8 cellular contexts compared by ENCODE assay signal in the genomic region with DNA sequence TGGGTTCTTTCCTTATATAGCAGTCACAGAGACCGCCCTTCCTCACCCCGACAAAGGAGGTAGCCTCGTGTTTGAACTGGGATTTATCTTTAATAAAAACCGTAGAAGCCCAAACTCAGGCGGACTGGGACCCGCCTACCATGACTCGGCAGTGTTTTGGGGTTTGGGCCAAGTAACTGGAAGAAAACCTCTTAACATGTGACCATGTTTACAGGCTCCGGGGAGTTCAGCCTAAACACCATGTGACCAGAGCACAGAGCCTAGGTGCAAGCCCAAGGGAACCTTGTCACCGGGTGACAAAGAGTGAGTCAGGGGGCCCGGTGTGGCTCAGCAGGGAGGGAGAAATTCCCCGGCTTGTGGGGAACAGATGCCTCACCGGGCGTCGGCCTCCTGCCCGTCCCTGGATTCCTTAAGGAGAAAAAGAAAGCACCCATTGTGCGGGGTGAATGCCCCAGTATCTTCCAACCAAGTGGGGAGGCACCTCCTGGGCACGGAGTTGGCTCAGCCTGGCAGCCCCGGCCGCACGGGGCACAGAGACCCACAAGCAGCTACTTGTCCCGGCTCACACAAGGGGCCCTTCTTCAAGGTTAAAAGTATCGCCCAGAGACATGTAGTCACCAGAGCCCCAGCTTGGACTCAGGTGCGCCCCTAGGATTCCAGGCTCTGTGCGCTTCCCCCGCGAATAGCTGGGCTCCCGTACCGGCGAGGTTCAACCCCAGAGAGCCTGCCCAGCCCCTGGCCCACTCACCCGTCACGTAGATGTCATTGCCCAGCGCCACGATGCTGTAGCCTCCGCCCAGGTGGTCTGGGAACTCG. TPM values are rescaled to one million over a fixed set of nuclear protein-coding genes. Genes with fewer than 3 reads are reported as not detected.
DNase-seq lines count a peak whose midpoint lies in the region; ATAC-seq lines count a peak whose summit lies in the region.

No MANE protein-coding gene starts in this region.

- peaks cover 12 to 24% of the 10 kb centered on the region in 2 donors for H3K4me1 ChIP-seq in esophagus (ENCODE audit: control insufficient read depth in 2 of 2, insufficient read depth in 2 of 2, low read length in 1 of 2)
- peaks cover 55% of the 10 kb centered on the region for H3K4me1 ChIP-seq in muscle layer of colon (ENCODE audit: insufficient read depth, low read length)

- H3K4me3 ChIP-seq in esophagus (ENCODE audit: low read depth in 1 of 2, low read length in 2 of 2) (peak overlapping the region; percentile 98), muscle layer of colon (ENCODE audit: low read depth in 1 of 2, low read length in 2 of 2) (peak overlapping the region; percentile 96 to 100)

- no peaks in the 10 kb centered on the region for H3K9me3 Mint-ChIP-seq in activated T-cell treated with anti-CD3 and anti-CD28 coated beads, Interleukin-2, amount 50 U/mL, for 4 hours
- H3K9me3 Mint-ChIP-seq in stimulated activated memory B cell treated with anti-CD40 and anti-IgM and Interleukin-4, amounts not matched to agents 10 μg/mL and 1 μg/mL and 100 μg/mL, for 72 hours, result no peaks in the 10 kb centered on the region

- H3K36me3 ChIP-seq in esophagus (ENCODE audit: control insufficient read depth in 2 of 2, insufficient read depth in 2 of 2, low read length in 1 of 2) (peaks cover 6 to 26% of the 10 kb centered on the region in 2 donors), muscle layer of colon (ENCODE audit: insufficient read depth, low read length) (peaks cover 32% of the 10 kb centered on the region)

- no peaks in the 10 kb centered on the region for H3K27me3 ChIP-seq in esophagus (ENCODE audit: control insufficient read depth in 1 of 2, insufficient read depth in 2 of 2, low read length in 2 of 2)
- no peaks in the 10 kb centered on the region for H3K27me3 ChIP-seq in muscle layer of colon (ENCODE audit: control insufficient read depth in 1 of 2, insufficient read depth in 2 of 2, low read length in 2 of 2)

- H3K27ac ChIP-seq in esophagus (ENCODE audit: low read depth in 2 of 2, low read length in 1 of 2) (peak overlapping the region; percentile 97 to 99), muscle layer of colon (ENCODE audit: low read depth, low read length) (peak overlapping the region; percentile 99)

- H3K4me1 Mint-ChIP-seq in activated T-cell treated with anti-CD3 and anti-CD28 coated beads, Interleukin-2, amount 50 U/mL, for 4 hours (ENCODE audit: low read depth), result peaks cover 48% of the 10 kb centered on the region
- H3K4me1 Mint-ChIP-seq in stimulated activated memory B cell treated with anti-CD40 and anti-IgM and Interleukin-4, amounts not matched to agents 10 μg/mL and 1 μg/mL and 100 μg/mL, for 72 hours, result peaks cover 50% of the 10 kb centered on the region

- H3K4me3 Mint-ChIP-seq in activated T-cell treated with anti-CD3 and anti-CD28 coated beads, Interleukin-2, amount 50 U/mL, for 4 hours, result peak overlapping the region; percentile 95
- peak overlapping the region; percentile 95 for H3K4me3 Mint-ChIP-seq in stimulated activated memory B cell treated with anti-CD40 and anti-IgM and Interleukin-4, amounts not matched to agents 10 μg/mL and 1 μg/mL and 100 μg/mL, for 72 hours

- DNase-seq in GM04503 (ENCODE audit: low read depth), result peak; percentile 85
- DNase-seq in OCI-M1 (lab: John Stamatoyannopoulos, UW), result peak; percentile 97
- peak; percentile 78 for DNase-seq in activated T-cell treated with anti-CD3 and anti-CD28 coated beads, Interleukin-2, amount 50 U/mL, for 4 hours

- H3K27me3 Mint-ChIP-seq in activated T-cell treated with anti-CD3 and anti-CD28 coated beads, Interleukin-2, amount 50 U/mL, for 4 hours (ENCODE audit: low read depth), result no peaks in the 10 kb centered on the region
- H3K27me3 Mint-ChIP-seq in stimulated activated memory B cell treated with anti-CD40 and anti-IgM and Interleukin-4, amounts not matched to agents 10 μg/mL and 1 μg/mL and 100 μg/mL, for 72 hours, result no peaks in the 10 kb centered on the region

- ATAC-seq in HG02870 (IDR thresholded peaks at IDR 0.05; ENCODE audit: unreplicated experiment), result peak; percentile 37
- peak; percentile 66 for ATAC-seq in activated T-cell treated with anti-CD3 and anti-CD28 coated beads, Interleukin-2, amount 50 U/mL, for 4 hours
- peak; percentile 69 for ATAC-seq in stimulated activated memory B cell treated with anti-CD40 and anti-IgM and Interleukin-4, amounts not matched to agents 10 μg/mL and 1 μg/mL and 100 μg/mL, for 72 hours
- no peak for ATAC-seq in GM19328 (IDR thresholded peaks at IDR 0.05; ENCODE audit: unreplicated experiment)

- peak overlapping the region; percentile 92 for H3K9ac ChIP-seq in muscle layer of colon (ENCODE audit: low read length)

- H3K9me3 ChIP-seq in esophagus (ENCODE audit: control insufficient read depth in 2 of 2, insufficient read depth in 1 of 2, low read depth in 1 of 2, low read length in 1 of 2), result no peaks in the 10 kb centered on the region
- H3K9me3 ChIP-seq in muscle layer of colon (ENCODE audit: low read length), result no peaks in the 10 kb centered on the region

- peaks cover 10% of the 10 kb centered on the region for H3K36me3 Mint-ChIP-seq in activated T-cell treated with anti-CD3 and anti-CD28 coated beads, Interleukin-2, amount 50 U/mL, for 4 hours (ENCODE audit: insufficient read depth)
- peaks cover 15% of the 10 kb centered on the region for H3K36me3 Mint-ChIP-seq in stimulated activated memory B cell treated with anti-CD40 and anti-IgM and Interleukin-4, amounts not matched to agents 10 μg/mL and 1 μg/mL and 100 μg/mL, for 72 hours

- H3K27ac Mint-ChIP-seq in stimulated activated memory B cell treated with anti-CD40 and anti-IgM and Interleukin-4, amounts not matched to agents 10 μg/mL and 1 μg/mL and 100 μg/mL, for 72 hours, result peak overlapping the region; percentile 93

- WGBS in esophagus, 2 donors, result 0% methylated on average over 35 of the region's 35 CpGs

RNA-seq across cellular contexts. Expression of a gene that starts 1.4 kb away (rescaled TPM):
- total RNA-seq in activated T-cell treated with anti-CD3 and anti-CD28 coated beads, Interleukin-2, amount 50 U/mL, for 4 hours, result 10 to 100 TPM; 49.5 to 54.9 (median 51.4) TPM
- 10 to 100 TPM; 20.5 to 22.3 TPM for polyA plus RNA-seq in esophagus

RNA-seq across cellular contexts. Expression of a gene that starts 12.3 kb away (rescaled TPM):
- 10 to 100 TPM; 10.5 to 14.4 (median 10.9) TPM for total RNA-seq in activated T-cell treated with anti-CD3 and anti-CD28 coated beads, Interleukin-2, amount 50 U/mL, for 4 hours
- 1 to 10 TPM; 8.4 to 9.0 TPM for polyA plus RNA-seq in esophagus

RNA-seq across cellular contexts. Expression of a gene that starts 21.5 kb away (rescaled TPM):
- 10 to 100 TPM; 32.1 to 37.6 (median 33.7) TPM for total RNA-seq in activated T-cell treated with anti-CD3 and anti-CD28 coated beads, Interleukin-2, amount 50 U/mL, for 4 hours
- 10 to 100 TPM; 16.2 to 42.7 TPM for polyA plus RNA-seq in esophagus

RNA-seq across cellular contexts. Expression of a gene that starts 23.4 kb away (rescaled TPM):
- total RNA-seq in activated T-cell treated with anti-CD3 and anti-CD28 coated beads, Interleukin-2, amount 50 U/mL, for 4 hours, result 10 to 100 TPM; 16.7 to 19.5 (median 19.1) TPM
- polyA plus RNA-seq in esophagus, result 10 to 100 TPM; 10.5 to 18.1 TPM

RNA-seq across cellular contexts. Expression of a gene that starts 46.1 kb away (rescaled TPM):
- total RNA-seq in activated T-cell treated with anti-CD3 and anti-CD28 coated beads, Interleukin-2, amount 50 U/mL, for 4 hours, result not detected
- polyA plus RNA-seq in esophagus, result under 1 TPM; 0.02 to 0.04 TPM
